In the genomic region with DNA sequence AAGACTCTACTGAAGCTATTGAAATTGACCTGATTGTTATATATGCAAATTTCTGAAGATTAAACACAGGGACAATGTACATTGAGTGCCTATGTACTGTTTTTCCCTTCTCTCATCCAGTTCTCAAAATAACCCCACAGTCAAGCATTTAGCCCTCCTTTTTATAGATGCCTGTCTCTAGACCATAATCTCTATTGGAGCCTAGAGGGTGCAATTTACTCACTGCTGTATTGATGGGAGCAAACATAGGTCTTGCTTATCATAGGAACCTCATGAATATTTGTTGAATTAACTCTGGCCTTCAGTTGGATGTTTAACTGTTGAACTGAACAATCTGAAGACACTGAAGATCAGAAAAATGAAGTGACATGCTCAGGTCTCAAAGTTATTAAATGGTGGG, we compare ENCODE assay signal across 21 cellular contexts.
"Had no signal": no experiment of that assay in that cellular context is flagged by ENCODE, and none has a peak within 500 bp of the region (broad histone marks: within the 10 kb centered on the region; RNA-seq: fewer than 3 reads in every experiment).

No MANE protein-coding gene starts in this region.

- H3K27ac ChIP-seq: body of pancreas, colonic mucosa, skin epidermis had no signal

- H3K27me3 Mint-ChIP-seq: activated naive CD8-positive, alpha-beta T cell treated with anti-CD3 and anti-CD28 coated beads for 36 hours; type B pancreatic cell had no signal

- H3K4me3 ChIP-seq: body of pancreas, colonic mucosa, skin epidermis had no signal

- H3K4me1 Mint-ChIP-seq: activated naive CD8-positive, alpha-beta T cell treated with anti-CD3 and anti-CD28 coated beads for 36 hours; natural killer cell had no signal

- ATAC-seq: activated CD4-positive, CD25-positive, alpha-beta regulatory T cell treated with anti-CD3 and anti-CD28 coated beads, Interleukin-2, amount 50 U/mL, for 24 hours; body of pancreas; natural killer cell had no signal

- H3K4me3 Mint-ChIP-seq: activated naive CD8-positive, alpha-beta T cell treated with anti-CD3 and anti-CD28 coated beads for 36 hours; activated T-helper 1 cell treated with anti-CD3 and anti-CD28 coated beads, Interleukin-12 subunit alpha, Interleukin-12 subunit beta, Interleukin-2, Interleukin-4 antibody, amounts not matched to agents 30 ng/mL and 10 ng/mL and 1 ng/mL, durations not matched to agents 14 hours and 24 hours and 36 hours; natural killer cell; type B pancreatic cell had no signal

- DNase-seq: activated CD4-positive, alpha-beta T cell treated with anti-CD3 and anti-CD28 coated beads, Interleukin-2, amount 50 U/mL, for 1 hour; activated CD8-positive, alpha-beta memory T cell treated with anti-CD3 and anti-CD28 coated beads for 24 hours; activated naive CD8-positive, alpha-beta T cell treated with anti-CD3 and anti-CD28 coated beads for 36 hours; amygdala; body of pancreas; central memory CD4-positive, alpha-beta T cell; colonic mucosa; hypothalamus; mesendoderm; natural killer cell; nucleus accumbens; posterior cingulate gyrus; retina; stimulated activated CD4-positive, alpha-beta T cell treated with anti-CD3 and anti-CD28 coated beads, Interleukin-15, amount 100 ng/mL, for 24 hours; stimulated activated CD4-positive, alpha-beta T cell treated with anti-CD3 and anti-CD28 coated beads, Interleukin-4, amount 100 ng/mL, for 1 hour; stimulated activated naive CD4-positive, alpha-beta T cell treated with Interleukin-2 at 50 U/mL for 16 hours had no signal

- H3K9me3 Mint-ChIP-seq: activated naive CD8-positive, alpha-beta T cell treated with anti-CD3 and anti-CD28 coated beads for 36 hours; activated T-helper 1 cell treated with anti-CD3 and anti-CD28 coated beads, Interleukin-12 subunit alpha, Interleukin-12 subunit beta, Interleukin-2, Interleukin-4 antibody, amounts not matched to agents 30 ng/mL and 10 ng/mL and 1 ng/mL, durations not matched to agents 14 hours and 24 hours and 36 hours had no signal

- FAIRE-seq: endometrium had no signal

- H3K9me3 ChIP-seq: body of pancreas, colonic mucosa had no signal

- H3K36me3 Mint-ChIP-seq: activated naive CD8-positive, alpha-beta T cell treated with anti-CD3 and anti-CD28 coated beads for 36 hours; natural killer cell; type B pancreatic cell had no signal

- H3K27ac Mint-ChIP-seq: activated naive CD8-positive, alpha-beta T cell treated with anti-CD3 and anti-CD28 coated beads for 36 hours; activated T-helper 1 cell treated with anti-CD3 and anti-CD28 coated beads, Interleukin-12 subunit alpha, Interleukin-12 subunit beta, Interleukin-2, Interleukin-4 antibody, amounts not matched to agents 30 ng/mL and 10 ng/mL and 1 ng/mL, durations not matched to agents 14 hours and 24 hours and 36 hours; natural killer cell had no signal

- H3K4me1 ChIP-seq: body of pancreas, colonic mucosa had no signal

- H3K36me3 ChIP-seq: colonic mucosa had no signal
